Comparison of ENCODE assay signal across 8 cellular contexts in the genomic region with DNA sequence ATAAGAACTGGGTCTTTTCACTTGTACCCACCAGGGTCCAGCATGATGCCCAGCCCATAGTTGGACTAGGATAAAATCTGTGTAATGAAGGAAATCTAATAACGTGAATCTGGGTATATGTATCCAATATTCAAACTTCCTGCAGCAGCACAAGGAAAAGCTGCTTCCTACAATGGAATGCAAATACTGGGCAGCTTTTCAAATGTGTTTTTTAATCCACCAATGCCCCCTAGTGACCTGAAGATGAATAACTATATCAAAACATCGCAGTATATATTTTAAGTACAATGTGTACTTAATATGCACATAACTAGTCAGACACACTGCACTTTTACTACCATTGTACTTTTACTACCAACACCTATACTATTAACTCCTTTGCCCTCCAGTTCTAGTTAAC. TPM values are rescaled to one million over a fixed set of nuclear protein-coding genes. Genes with fewer than 3 reads are reported as not detected.
DNase-seq lines count a peak whose midpoint lies in the region; ATAC-seq, FAIRE-seq and TF ChIP-seq lines count a peak whose summit lies in the region.

No MANE protein-coding gene starts in this region.

- in situ Hi-C loops in brain microvascular endothelial cell (cut with HindIII; ENCODE audit: low pct_ligation_motif_present, low sequenced_read_pairs), result no loop called here

- FAIRE-seq in islet of Langerhans (lab: Jason Lieb, UNC), result peak; percentile 92

- H3K4me1 ChIP-seq in suprapubic skin, result peaks cover 36% of the 10 kb centered on the region

- DNase-seq in A172 (ENCODE audit: low spot score), result peak; percentile 66
- peak; percentile 49 for DNase-seq in GM12865 (ENCODE audit: low read depth)
- DNase-seq in NCI-H2107 (lab: John Stamatoyannopoulos, UW), result peak; percentile 11
- peak; percentile 50 for DNase-seq in brain microvascular endothelial cell
- no peak for DNase-seq in suprapubic skin (ENCODE audit: low spot score in 2 of 2)
- DNase-seq in activated gamma-delta T cell treated with Interleukin-2 at 50 U/mL for 16 hours, result no peak

- WGBS in suprapubic skin, result 6% methylated on average over 2 of the region's 2 CpGs

- H3K27me3 ChIP-seq in brain microvascular endothelial cell (replicated peaks) (no peaks in the 10 kb centered on the region), suprapubic skin (no peaks in the 10 kb centered on the region)

- H3K27ac ChIP-seq in brain microvascular endothelial cell, result no peak overlapping the region
- no peak overlapping the region for H3K27ac ChIP-seq in suprapubic skin

- ATAC-seq in GM18502 (IDR thresholded peaks at IDR 0.05; ENCODE audit: poor library complexity, unreplicated experiment), result no peak

- TF ChIP-seq POLR2A in suprapubic skin (IDR thresholded peaks at IDR 0.05), result no peak

- TF ChIP-seq CTCF in GM12865 (IDR thresholded peaks at IDR 0.05; ENCODE audit: insufficient read depth, low read depth, low read length, missing control alignments) (peak; percentile 15), brain microvascular endothelial cell (IDR thresholded peaks at IDR 0.05; ENCODE audit: low read depth, low read length, missing control alignments) (peak; percentile 27), suprapubic skin (IDR thresholded peaks at IDR 0.05) (peak in 1 of 2 donors; percentile 60)

- H3K36me3 ChIP-seq in brain microvascular endothelial cell (replicated peaks) (no peaks in the 10 kb centered on the region), suprapubic skin (no peaks in the 10 kb centered on the region)

- H3K9me3 ChIP-seq in suprapubic skin, result no peaks in the 10 kb centered on the region

- no peak overlapping the region for H3K4me3 ChIP-seq in GM12865 (ENCODE audit: low read depth, low read length)
- H3K4me3 ChIP-seq in brain microvascular endothelial cell (ENCODE audit: low read depth, low read length), result no peak overlapping the region
- peak overlapping the region; percentile 12 for H3K4me3 ChIP-seq in suprapubic skin

- TF ChIP-seq EP300 in suprapubic skin (IDR thresholded peaks at IDR 0.05), result no peak

RNA-seq across cellular contexts. Expression of gene APOO, which starts 5.3 kb away (rescaled TPM):
- total RNA-seq in A172 (2014; rRNA removed; shearing (Covaris generic)), result 64.7 and 84.7 TPM in 2 replicates
- total RNA-seq in suprapubic skin, result 10 to 100 TPM in 2 of 4 donors, 1 to 10 TPM in 2; 6.2 to 14.1 (median 9.7) TPM

RNA-seq across cellular contexts. Expression of gene CXorf58, which starts 5.4 kb away (rescaled TPM):
- total RNA-seq in A172 (2014; rRNA removed; shearing (Covaris generic)), result 0.19 TPM in 1 of 2 replicates, not detected in the other
- not detected for total RNA-seq in suprapubic skin

Comparison
In these comparisons a context has a peak if more than half of its experiments do, and no peak if none do; other contexts are left out.
1. DNase-seq: peak in A172 (single experiment), GM12865 (single experiment), NCI-H2107 (single experiment) and brain microvascular endothelial cell (single experiment); none in suprapubic skin (0 of 2) and activated gamma-delta T cell treated with Interleukin-2 at 50 U/mL for 16 hours (single experiment).